In genomic region chr18:47996091-47996541, GRCh38 we compare ENCODE assay signal across 16 cellular contexts.
DNase-seq lines count a peak whose midpoint lies in the region; ATAC-seq, FAIRE-seq and TF ChIP-seq lines count a peak whose summit lies in the region.
"Had no signal": no experiment of that assay in that cellular context is flagged by ENCODE, and none has a peak within 500 bp of the region (broad histone marks: within the 10 kb centered on the region; RNA-seq: fewer than 3 reads in every experiment).

No MANE protein-coding gene starts in this region.

- CTCF ChIA-PET in A549 (lab: Yijun Ruan, JAX): interaction anchor here (0.6 to 4.4 kb wide), 5 partner anchors 12 to 201 kb away, joined by 3 to 20 read pairs (median 3); no protein-coding TSS in a partner anchor
- CTCF ChIA-PET in RWPE1 (lab: Yijun Ruan, JAX): no interaction called here

- no peaks in the 10 kb centered on the region for H3K27me3 ChIP-seq in HUES48 (ENCODE audit: control insufficient read depth, insufficient read depth, low read length)
- H3K27me3 ChIP-seq in esophagus muscularis mucosa: no peaks in the 10 kb centered on the region

- H3K4me2 ChIP-seq in A549: no peak overlapping the region

- intact Hi-C loops in esophagus muscularis mucosa (cut with DNase I): no loop called here

- TF ChIP-seq RAD21 in A549 (conservative IDR thresholded peaks at IDR 0.05 in 1 of 2, IDR thresholded peaks at IDR 0.05 in 1 of 2): no peak

- no peak for TF ChIP-seq POLR2A in A549 (IDR thresholded peaks at IDR 0.05; ENCODE audit: low read length)
- TF ChIP-seq POLR2A in esophagus muscularis mucosa (IDR thresholded peaks at IDR 0.05; ENCODE audit: low read depth): no peak

- DNase-seq in A549 (ENCODE audit: low read depth in 1 of 2, low spot score in 1 of 2): no peak
- DNase-seq in NCI-H446 treated with DMSO at 0.1 percent for 48 hours (lab: John Stamatoyannopoulos, UW): peak; percentile 79
- DNase-seq in fibroblast of mammary gland (ENCODE audit: low read depth): peak; percentile 33
- DNase-seq in RCC 7860 (ENCODE audit: low spot score): no peak
- no peak for DNase-seq in esophagus muscularis mucosa (ENCODE audit: extremely low spot score)
- no peak for DNase-seq in RWPE1 (ENCODE audit: low spot score)
- DNase-seq: activated CD8-positive, alpha-beta T cell treated with anti-CD3 and anti-CD28 coated beads, Interleukin-2, amount 10 ng/mL, durations not matched to agents 7 days and 5 days; activated effector memory CD4-positive, alpha-beta T cell treated with Interleukin-2 at 50 U/mL for 16 hours; dermis blood vessel endothelial cell; OCI-M1; stimulated activated CD4-positive, alpha-beta T cell treated with anti-CD3 and anti-CD28 coated beads, Interleukin-4, amount 100 ng/mL, for 24 hours; trophoblast cell had no signal

- peak overlapping the region; percentile 54 to 78 for H3K27ac ChIP-seq in A549
- peak overlapping the region; percentile 16 for H3K27ac ChIP-seq in HUES48 (ENCODE audit: low read depth, low read length)
- H3K27ac ChIP-seq in esophagus muscularis mucosa (replicated peaks in 1 of 4): no peak overlapping the region
- no peak overlapping the region for H3K27ac ChIP-seq in RWPE1

- TF ChIP-seq CTCF in A549 (IDR thresholded peaks at IDR 0.05) (no peak), fibroblast of mammary gland (conservative IDR thresholded peaks at IDR 0.05; ENCODE audit: control insufficient read depth, insufficient read depth, low read depth, low read length) (no peak), esophagus muscularis mucosa (IDR thresholded peaks at IDR 0.05) (no peak), RWPE1 (conservative IDR thresholded peaks at IDR 0.05; ENCODE audit: low read depth) (no peak)

- peaks cover 42% of the 10 kb centered on the region for H3K9me3 ChIP-seq in A549
- H3K9me3 ChIP-seq in HUES48 (ENCODE audit: control insufficient read depth, insufficient read depth, low read length): no peaks in the 10 kb centered on the region
- H3K9me3 ChIP-seq in esophagus muscularis mucosa: peaks cover 0 to 9% (median 4%) of the 10 kb centered on the region in 4 donors

- no peak overlapping the region for H3K9ac ChIP-seq in HUES48 (ENCODE audit: low read depth, low read length)

- FAIRE-seq in A549 (lab: Jason Lieb, UNC): no peak
- no peak for FAIRE-seq in RCC 7860 (lab: Jason Lieb, UNC)

- POLR2A ChIA-PET in A549 (lab: Yijun Ruan, JAX) (no interaction called here), RWPE1 (lab: Yijun Ruan, JAX; ENCODE audit: low non-redundant PET) (no interaction called here)

- no peak overlapping the region for H3K4me3 ChIP-seq in A549
- H3K4me3 ChIP-seq in HUES48 (ENCODE audit: low read depth, low read length): no peak overlapping the region
- H3K4me3 ChIP-seq in fibroblast of mammary gland (ENCODE audit: control insufficient read depth, low read depth, low read length): no peak overlapping the region
- no peak overlapping the region for H3K4me3 ChIP-seq in esophagus muscularis mucosa

- H3K4me1 ChIP-seq in A549 (0 out of 3 replicates have a peak, but pooled peaks cover 4% of the 10 kb centered on the region), HUES48 (ENCODE audit: control insufficient read depth, insufficient read depth, low read length) (0 out of 2 replicates have a peak, but pooled peaks cover 5% of the 10 kb centered on the region), esophagus muscularis mucosa (no peaks in the 10 kb centered on the region)

- 54% methylated on average over 3 of the region's 3 CpGs for WGBS in A549 (ENCODE audit: missing lambda C conversion rate)
- WGBS in esophagus muscularis mucosa: 55% methylated on average over 3 of the region's 3 CpGs

- H3K36me3 ChIP-seq in HUES48 (ENCODE audit: control insufficient read depth, insufficient read depth, low read length) (no peaks in the 10 kb centered on the region), esophagus muscularis mucosa (no peaks in the 10 kb centered on the region)

- ATAC-seq in A549: no peak
- ATAC-seq in HG02840 (IDR thresholded peaks at IDR 0.05; ENCODE audit: low FRiP score, unreplicated experiment): no peak
- ATAC-seq: activated CD8-positive, alpha-beta T cell treated with anti-CD3 and anti-CD28 coated beads, Interleukin-2, amount 10 ng/mL, durations not matched to agents 7 days and 5 days; natural killer cell treated with Interleukin-12 subunit alpha and Interleukin-12 subunit beta and Interleukin-15 and Interleukin-18, amount 100 ng/mL, for 72 hours; sciatic nerve had no signal

- TF ChIP-seq EP300 in A549 (IDR thresholded peaks at IDR 0.05) (no peak), esophagus muscularis mucosa (IDR thresholded peaks at IDR 0.05) (no peak)

TF ChIP-seq in A549, 52 proteins besides CTCF, POLR2A, EP300 and RAD21:
- TF ChIP-seq CHD2 (IDR thresholded peaks at IDR 0.05; ENCODE audit: low read length, partially characterized antibody) (no peak), MAX (IDR thresholded peaks at IDR 0.05) (no peak), FOXS1 (CRISPR knock-in tag; IDR thresholded peaks at IDR 0.05) (no peak), ELK1 (IDR thresholded peaks at IDR 0.05; ENCODE audit: low read depth, low read length) (no peak)

Comparison
In these comparisons a context has a peak if more than half of its experiments do, and no peak if none do; other contexts are left out.
1. DNase-seq: peak in NCI-H446 treated with DMSO at 0.1 percent for 48 hours (single experiment) and fibroblast of mammary gland (single experiment); none in A549 (0 of 2), RCC 7860 (single experiment), esophagus muscularis mucosa (single experiment) and RWPE1 (single experiment).
2. H3K27ac ChIP-seq: peak in A549 (2 of 2) and HUES48 (single experiment); none in esophagus muscularis mucosa (0 of 4) and RWPE1 (single experiment).